8 cellular contexts compared by ENCODE assay signal in the genomic region with DNA sequence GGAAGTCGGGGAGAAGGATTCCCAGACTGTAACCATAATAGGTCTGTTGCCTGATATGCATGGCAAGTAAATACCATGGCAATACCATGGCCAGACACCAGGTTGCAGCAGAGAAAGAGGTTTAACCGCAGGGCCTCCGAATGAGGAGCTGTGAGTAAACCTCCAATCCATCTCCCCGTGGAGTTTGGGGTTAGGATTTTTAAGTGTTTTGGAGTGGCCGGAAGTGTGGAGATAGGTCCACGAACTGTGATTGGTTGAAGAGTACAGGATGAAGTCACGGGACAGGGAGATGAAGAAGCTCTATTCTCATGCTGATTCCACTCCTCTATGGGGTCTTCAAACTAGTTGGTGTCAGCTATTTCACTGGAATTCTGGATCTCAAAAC.
DNase-seq lines count a peak whose midpoint lies in the region; ATAC-seq and TF ChIP-seq lines count a peak whose summit lies in the region.

No MANE protein-coding gene starts in this region.

- H3K27me3 Mint-ChIP-seq in CD4-positive, CD25-positive, alpha-beta regulatory T cell = no peaks in the 10 kb centered on the region

- peaks cover 0 to 8% (median 5%) of the 10 kb centered on the region in 4 donors for H3K4me1 Mint-ChIP-seq in CD4-positive, CD25-positive, alpha-beta regulatory T cell

- TF ChIP-seq CTCF in lung (IDR thresholded peaks at IDR 0.05; ENCODE audit: control extremely low read depth, extremely low read depth) = peak; percentile 79

- DNase-seq in CD4-positive, CD25-positive, alpha-beta regulatory T cell = peak; percentile 9 to 52 (median 21)
- peak; percentile 64 for DNase-seq in NCI-H2171 (lab: John Stamatoyannopoulos, UW)
- DNase-seq in activated CD4-positive, alpha-beta T cell treated with anti-CD3 and anti-CD28 coated beads for 24 hours (ENCODE audit: low read depth in 2 of 2) = peak; percentile 18 to 33
- DNase-seq in effector CD4-positive, alpha-beta T cell = peak; percentile 3
- peak; percentile 85 for DNase-seq in lung (ENCODE audit: low spot score)
- peak; percentile 16 for DNase-seq in stimulated activated CD8-positive, alpha-beta memory T cell treated with anti-CD3 and anti-CD28 coated beads, Interleukin-4, amount 100 ng/mL, for 24 hours (ENCODE audit: low read depth)

- no peak for ATAC-seq in CD4-positive, CD25-positive, alpha-beta regulatory T cell (ENCODE audit: low read depth in 2 of 2)
- ATAC-seq in GM18909 (IDR thresholded peaks at IDR 0.05; ENCODE audit: poor library complexity, unreplicated experiment) = peak; percentile 82
- ATAC-seq in HG03095 (IDR thresholded peaks at IDR 0.05; ENCODE audit: unreplicated experiment) = peak; percentile 91
- ATAC-seq in lung (ENCODE audit: insufficient read depth, low FRiP score) = peak; percentile 84

- H3K4me3 Mint-ChIP-seq in CD4-positive, CD25-positive, alpha-beta regulatory T cell = no peak overlapping the region

- H3K27ac Mint-ChIP-seq in CD4-positive, CD25-positive, alpha-beta regulatory T cell = no peak overlapping the region

- H3K9me3 ChIP-seq in CD4-positive, CD25-positive, alpha-beta regulatory T cell (ENCODE audit: control insufficient read depth in 2 of 2, low read length in 2 of 2) = no peaks in the 10 kb centered on the region
- no peaks in the 10 kb centered on the region for H3K9me3 ChIP-seq in lung (ENCODE audit: control insufficient read depth in 2 of 2, insufficient read depth in 1 of 2, low read length in 1 of 2)

- no peaks in the 10 kb centered on the region for H3K36me3 Mint-ChIP-seq in CD4-positive, CD25-positive, alpha-beta regulatory T cell

- no peaks in the 10 kb centered on the region for H3K4me1 ChIP-seq in CD4-positive, CD25-positive, alpha-beta regulatory T cell (ENCODE audit: control insufficient read depth, insufficient read depth, low read length, poor library complexity, severe bottlenecking)
- no peaks in the 10 kb centered on the region for H3K4me1 ChIP-seq in lung (ENCODE audit: control insufficient read depth in 2 of 2, insufficient read depth in 2 of 2, low read length in 2 of 2)

- no peaks in the 10 kb centered on the region for H3K27me3 ChIP-seq in CD4-positive, CD25-positive, alpha-beta regulatory T cell (ENCODE audit: control insufficient read depth, insufficient read depth, low read length)
- H3K27me3 ChIP-seq in lung (ENCODE audit: control insufficient read depth, insufficient read depth) = no peaks in the 10 kb centered on the region

- H3K36me3 ChIP-seq in CD4-positive, CD25-positive, alpha-beta regulatory T cell (ENCODE audit: control insufficient read depth, insufficient read depth, low read length) = no peaks in the 10 kb centered on the region
- H3K36me3 ChIP-seq in lung (ENCODE audit: control insufficient read depth in 2 of 2, insufficient read depth in 2 of 2, low read length in 2 of 2) = no peaks in the 10 kb centered on the region

- H3K27ac ChIP-seq in CD4-positive, CD25-positive, alpha-beta regulatory T cell (ENCODE audit: insufficient read depth, low read length, poor library complexity, severe bottlenecking) = no peak overlapping the region
- H3K27ac ChIP-seq in lung (ENCODE audit: low read depth in 1 of 2, low read length in 1 of 2) = no peak overlapping the region

- 6 to 12% methylated on average over 7 of the region's 7 CpGs for WGBS in lung, 2 donors

- peaks cover 0 to 2% (median 0%) of the 10 kb centered on the region in 7 donors for H3K9me3 Mint-ChIP-seq in CD4-positive, CD25-positive, alpha-beta regulatory T cell

- no peak overlapping the region for H3K4me3 ChIP-seq in CD4-positive, CD25-positive, alpha-beta regulatory T cell (ENCODE audit: low read depth, low read length)
- H3K4me3 ChIP-seq in lung = no peak overlapping the region

Comparison
In these comparisons a context has a peak if more than half of its experiments do, and no peak if none do; other contexts are left out.
1. ATAC-seq: peak in GM18909 (single experiment), HG03095 (single experiment) and lung (single experiment); none in CD4-positive, CD25-positive, alpha-beta regulatory T cell (0 of 2).
2. DNase-seq: peak in every context shown above with its lines; median percentile 85 in lung; 64 in NCI-H2171; 26 in activated CD4-positive, alpha-beta T cell treated with anti-CD3 and anti-CD28 coated beads for 24 hours; 21 in CD4-positive, CD25-positive, alpha-beta regulatory T cell; 16 in stimulated activated CD8-positive, alpha-beta memory T cell treated with anti-CD3 and anti-CD28 coated beads, Interleukin-4, amount 100 ng/mL, for 24 hours; 3 in effector CD4-positive, alpha-beta T cell.